Comparison of ENCODE assay signal across 16 cellular contexts in genomic region chr7:122300607-122301079, GRCh38.
A peak's percentile ranks its signal among the peaks of the same experiment; 100 is the strongest.
DNase-seq lines count a peak whose midpoint lies in the region; ATAC-seq and TF ChIP-seq lines count a peak whose summit lies in the region.
"Had no signal": no experiment of that assay in that cellular context is flagged by ENCODE, and none has a peak within 500 bp of the region (broad histone marks: within the 10 kb centered on the region; RNA-seq: fewer than 3 reads in every experiment).

No MANE protein-coding gene starts in this region.

- H3K9me3 ChIP-seq in SK-N-MC (ENCODE audit: low read depth, low read length) (no peaks in the 10 kb centered on the region), iPS-15b (ENCODE audit: control insufficient read depth, insufficient read depth, low read length) (no peaks in the 10 kb centered on the region)
- H3K9me3 ChIP-seq: body of pancreas had no signal

- H3K4me1 ChIP-seq in iPS-15b (ENCODE audit: control insufficient read depth, insufficient read depth, low read length), result peaks cover 3% of the 10 kb centered on the region

- peaks cover 89% of the 10 kb centered on the region for H3K27me3 ChIP-seq in iPS-15b (ENCODE audit: control insufficient read depth, insufficient read depth, low read length)

- DNase-seq in NCI-H748 (lab: John Stamatoyannopoulos, UW; ENCODE audit: unreplicated experiment) (peak; percentile 26), NCI-H748 treated with DMSO at 0.1 percent for 48 hours (lab: John Stamatoyannopoulos, UW) (no peak), SK-N-MC (ENCODE audit: low read depth, low spot score) (no peak), retinal pigment epithelial cell (ENCODE audit: low read depth) (peak; percentile 26), inferior parietal cortex (ENCODE audit: extremely low spot score) (no peak)
- DNase-seq: activated effector memory CD4-positive, alpha-beta T cell treated with anti-CD3 and anti-CD28 coated beads, Interleukin-2, amount 50 U/mL, for 16 hours; GOT3; KG1; NCI-H1694; NK-92 treated with Interleukin-12 subunit alpha and Interleukin-12 subunit beta, amount 100 ng/mL, for 24 hours; SIG-M5; stimulated activated naive CD8-positive, alpha-beta T cell treated with anti-CD3 and anti-CD28 coated beads, Interleukin-15, amount 100 ng/mL, for 72 hours had no signal

- H3K9ac ChIP-seq in SK-N-MC (ENCODE audit: insufficient read length) (peak overlapping the region; percentile 95), iPS-15b (ENCODE audit: low read depth, low read length) (no peak overlapping the region)

- TF ChIP-seq CTCF in retinal pigment epithelial cell (conservative IDR thresholded peaks at IDR 0.05; ENCODE audit: low read depth, low read length), result no peak

- peak overlapping the region; percentile 83 for H3K4me3 ChIP-seq in SK-N-MC
- H3K4me3 ChIP-seq in iPS-15b (ENCODE audit: low read depth, low read length), result peak overlapping the region; percentile 66
- H3K4me3 ChIP-seq in retinal pigment epithelial cell (ENCODE audit: low read length), result no peak overlapping the region
- H3K4me3 ChIP-seq: body of pancreas had no signal

- ATAC-seq in GM21515 (IDR thresholded peaks at IDR 0.05; ENCODE audit: unreplicated experiment) (no peak), GM19023 (IDR thresholded peaks at IDR 0.05; ENCODE audit: unreplicated experiment) (no peak)
- ATAC-seq: body of pancreas had no signal

- peak overlapping the region; percentile 99 for H3K27ac ChIP-seq in SK-N-MC
- H3K27ac ChIP-seq: body of pancreas had no signal

- peaks cover 25% of the 10 kb centered on the region for H3K36me3 ChIP-seq in SK-N-MC (ENCODE audit: insufficient read depth, low read length)
- no peaks in the 10 kb centered on the region for H3K36me3 ChIP-seq in iPS-15b (ENCODE audit: control insufficient read depth, insufficient read depth, low read length)

Comparison
In these comparisons a context has a peak if more than half of its experiments do, and no peak if none do; other contexts are left out.
1. DNase-seq: peak in NCI-H748 (single experiment) and retinal pigment epithelial cell (single experiment); none in NCI-H748 treated with DMSO at 0.1 percent for 48 hours (single experiment), SK-N-MC (single experiment) and inferior parietal cortex (single experiment).